In genomic region chrX:110146521-110146920, GRCh38 we compare ENCODE assay signal across 9 cellular contexts.
A peak's percentile ranks its signal among the peaks of the same experiment; 100 is the strongest.
DNase-seq lines count a peak whose midpoint lies in the region; ATAC-seq and TF ChIP-seq lines count a peak whose summit lies in the region.
"Had no signal": no experiment of that assay in that cellular context is flagged by ENCODE, and none has a peak within 500 bp of the region (broad histone marks: within the 10 kb centered on the region; RNA-seq: fewer than 3 reads in every experiment).

No MANE protein-coding gene starts in this region.

- no peak overlapping the region for H3K4me3 Mint-ChIP-seq in nephron progenitor cell
- H3K4me3 Mint-ChIP-seq: activated naive CD4-positive, alpha-beta T cell treated with anti-CD3 and anti-CD28 coated beads, Interleukin-2, amount 50 U/mL, for 24 hours had no signal

- no peak overlapping the region for H3K27ac Mint-ChIP-seq in nephron progenitor cell
- H3K27ac Mint-ChIP-seq: activated naive CD4-positive, alpha-beta T cell treated with anti-CD3 and anti-CD28 coated beads, Interleukin-2, amount 50 U/mL, for 24 hours had no signal

- no peaks in the 10 kb centered on the region for H3K9me3 Mint-ChIP-seq in nephron progenitor cell
- H3K9me3 Mint-ChIP-seq: activated naive CD4-positive, alpha-beta T cell treated with anti-CD3 and anti-CD28 coated beads, Interleukin-2, amount 50 U/mL, for 24 hours had no signal

- no peaks in the 10 kb centered on the region for H3K36me3 ChIP-seq in esophagus muscularis mucosa

- no peak for TF ChIP-seq POLR2A in esophagus muscularis mucosa (IDR thresholded peaks at IDR 0.05; ENCODE audit: low read depth)

- intact Hi-C loops in esophagus muscularis mucosa (cut with DNase I): loop anchor here (10.0 kb wide), 1 partner anchor 232 kb away; no protein-coding TSS in a partner anchor

- H3K27ac ChIP-seq in esophagus muscularis mucosa (replicated peaks in 1 of 4): no peak overlapping the region

- H3K27me3 Mint-ChIP-seq in nephron progenitor cell (ENCODE audit: low read depth, poor library complexity): no peaks in the 10 kb centered on the region
- H3K27me3 Mint-ChIP-seq: activated naive CD4-positive, alpha-beta T cell treated with anti-CD3 and anti-CD28 coated beads, Interleukin-2, amount 50 U/mL, for 24 hours had no signal

- H3K9me3 ChIP-seq in esophagus muscularis mucosa: no peaks in the 10 kb centered on the region

- H3K4me1 ChIP-seq in esophagus muscularis mucosa: peaks cover 7 to 16% (median 11%) of the 10 kb centered on the region in 4 donors

- peaks cover 12% of the 10 kb centered on the region for H3K36me3 Mint-ChIP-seq in nephron progenitor cell (ENCODE audit: low read depth)

- WGBS in esophagus muscularis mucosa: 7% methylated on average over 2 of the region's 2 CpGs

- no peak overlapping the region for H3K4me3 ChIP-seq in WI38 (ENCODE audit: low read depth, low read length)
- no peak overlapping the region for H3K4me3 ChIP-seq in esophagus muscularis mucosa

- H3K27me3 ChIP-seq in esophagus muscularis mucosa: no peaks in the 10 kb centered on the region

- peaks cover 30% of the 10 kb centered on the region for H3K4me1 Mint-ChIP-seq in nephron progenitor cell

- peak; percentile 60 for ATAC-seq in GM21381 (IDR thresholded peaks at IDR 0.05; ENCODE audit: unreplicated experiment)
- no peak for ATAC-seq in HG03039 (IDR thresholded peaks at IDR 0.05; ENCODE audit: unreplicated experiment)

- TF ChIP-seq CTCF in WI38 (IDR thresholded peaks at IDR 0.05; ENCODE audit: low read depth, low read length) (peak; percentile 67), esophagus muscularis mucosa (IDR thresholded peaks at IDR 0.05) (peak; percentile 58 to 66 (median 64)), nephron progenitor cell (IDR thresholded peaks at IDR 0.05) (peak; percentile 75)

- DNase-seq in NCI-H187 treated with DMSO at 0.1 percent for 48 hours (lab: John Stamatoyannopoulos, UW) (peak; percentile 3), NCI-H187 (lab: John Stamatoyannopoulos, UW) (no peak), M059J (ENCODE audit: low read depth) (peak; percentile 57), esophagus muscularis mucosa (ENCODE audit: extremely low spot score) (no peak), nephron progenitor cell (peak; percentile 53)

- no peak for TF ChIP-seq EP300 in esophagus muscularis mucosa (IDR thresholded peaks at IDR 0.05)

Comparison
In these comparisons a context has a peak if more than half of its experiments do, and no peak if none do; other contexts are left out.
1. DNase-seq: peak in NCI-H187 treated with DMSO at 0.1 percent for 48 hours (single experiment), M059J (single experiment) and nephron progenitor cell (single experiment); none in NCI-H187 (0 of 2) and esophagus muscularis mucosa (single experiment).
2. Peak in every context shown above with its lines, with median percentiles within 50 percentile points of each other: CTCF ChIP-seq.